8 cellular contexts compared by ENCODE assay signal in genomic region chr5:43483210-43484048, GRCh38. TPM values are rescaled to one million over a fixed set of nuclear protein-coding genes. Genes with fewer than 3 reads are reported as not detected.
DNase-seq lines count a peak whose midpoint lies in the region; TF ChIP-seq lines count a peak whose summit lies in the region.

Gene TMEM267 (minus strand): TSS chr5:43483865. CDS start chr5:43453969, 29,896 bp downstream.

- H3K27ac ChIP-seq in H9 (ENCODE audit: insufficient read length, low read depth, low read length) (peak within 1 kb of the TSS; percentile 65), neural progenitor cell (peak within 1 kb of the TSS; percentile 72)

- H3K18ac ChIP-seq in H9 (ENCODE audit: insufficient read length, low read depth, low read length) = peak within 1 kb of the TSS; percentile 91

- no peaks in the 10 kb centered on the region for H3K9me3 ChIP-seq in ES-I3 (ENCODE audit: control insufficient read depth, insufficient read depth, low read length)
- no peaks in the 10 kb centered on the region for H3K9me3 ChIP-seq in H9 (ENCODE audit: control insufficient read depth, low read depth, low read length)
- no peaks in the 10 kb centered on the region for H3K9me3 ChIP-seq in MG63
- H3K9me3 ChIP-seq in neural progenitor cell (ENCODE audit: low read depth) = no peaks in the 10 kb centered on the region

- no peak within 1 kb of the TSS for H4K91ac ChIP-seq in H9 (ENCODE audit: insufficient read length, low read depth, low read length)

- peaks cover 2% of the 10 kb centered on the region for H3K23me2 ChIP-seq in H9 (ENCODE audit: insufficient read length, low read depth, low read length, poor library complexity, severe bottlenecking)

- H3K4me3 ChIP-seq in MG63 (peak within 1 kb of the TSS; percentile 76), fibroblast of villous mesenchyme (ENCODE audit: low read depth, low read length) (peak within 1 kb of the TSS; percentile 85), neural progenitor cell (peak within 1 kb of the TSS; percentile 91)

- no peak within 1 kb of the TSS for H2BK20ac ChIP-seq in H9 (ENCODE audit: low read depth, low read length, poor library complexity, severe bottlenecking)

- H3K27me3 Mint-ChIP-seq in H9 (ENCODE audit: low read depth) = no peaks in the 10 kb centered on the region
- no peaks in the 10 kb centered on the region for H3K27me3 Mint-ChIP-seq in neural progenitor cell (ENCODE audit: insufficient read depth, low read depth)

- no peak for TF ChIP-seq CTCF in H9 (conservative IDR thresholded peaks at IDR 0.05)
- TF ChIP-seq CTCF in fibroblast of villous mesenchyme (IDR thresholded peaks at IDR 0.05; ENCODE audit: insufficient read depth, low read depth, low read length) = no peak
- no peak for TF ChIP-seq CTCF in neural progenitor cell (IDR thresholded peaks at IDR 0.05)

- H3T11ph ChIP-seq in H9 (ENCODE audit: low read length) = no peak within 1 kb of the TSS

- H2BK5ac ChIP-seq in H9 (ENCODE audit: insufficient read length, low read length) = no peak within 1 kb of the TSS

- DNase-seq in H9 (peak; percentile 89), MG63 (peak; percentile 97), SIG-M5 treated with dmso at 0.1 percent for 504 hours (lab: John Stamatoyannopoulos, UW; ENCODE audit: unreplicated experiment) (peak; percentile 92), activated gamma-delta T cell treated with Interleukin-2 at 50 U/mL for 16 hours (peak; percentile 82), fibroblast of villous mesenchyme (ENCODE audit: low read depth) (peak; percentile 93), neural progenitor cell (ENCODE audit: low spot score) (peak; percentile 96), stromal cell of bone marrow (ENCODE audit: low read depth) (peak; percentile 88)

- H3K27ac Mint-ChIP-seq in H9 = peak within 1 kb of the TSS; percentile 99 to 100 (median 99)
- H3K27ac Mint-ChIP-seq in neural progenitor cell = peak within 1 kb of the TSS; percentile 100

- no peak within 1 kb of the TSS; the same call in 1 of the 2 replicates for H3K4ac ChIP-seq in H9 (ENCODE audit: low read depth, low read length)

- peak within 1 kb of the TSS; percentile 95 for H3K14ac ChIP-seq in H9 (ENCODE audit: insufficient read depth, low read length)

- H3K23ac ChIP-seq in H9 (ENCODE audit: insufficient read length, low read depth, low read length) = no peak within 1 kb of the TSS

- H3K4me1 ChIP-seq in ES-I3 (ENCODE audit: insufficient read depth, low read length) (peaks cover 5% of the 10 kb centered on the region; the same call in 1 of the 2 replicates), H9 (ENCODE audit: insufficient read depth, low read length) (no peaks in the 10 kb centered on the region), neural progenitor cell (no peaks in the 10 kb centered on the region)

- peak within 1 kb of the TSS; percentile 83 for H3K9ac ChIP-seq in ES-I3 (ENCODE audit: low read depth, low read length)
- peak within 1 kb of the TSS; percentile 91 for H3K9ac ChIP-seq in H9 (ENCODE audit: extremely low read depth, insufficient read length, low read length)
- H3K9ac ChIP-seq in neural progenitor cell = peak within 1 kb of the TSS; percentile 69

- no peak within 1 kb of the TSS for H2BK12ac ChIP-seq in H9 (ENCODE audit: insufficient read length, low read depth, low read length)

- H2AFZ ChIP-seq in H9 (ENCODE audit: low read length) (no peak within 1 kb of the TSS), neural progenitor cell (replicated peaks) (peak within 1 kb of the TSS; percentile 93)

- WGBS in H9 (ENCODE audit: extremely low coverage, insufficient read length, low lambda C conversion rate) = no CpG with 5 or more reads among the region's 62 CpGs

- H4K8ac ChIP-seq in H9 (replicated peaks; ENCODE audit: insufficient read length, low read depth, low read length) = no peak within 1 kb of the TSS

- H3K4me1 Mint-ChIP-seq in H9 = peaks cover 14% of the 10 kb centered on the region in 2 experiments
- H3K4me1 Mint-ChIP-seq in neural progenitor cell = peaks cover 16% of the 10 kb centered on the region

- peak within 1 kb of the TSS; percentile 51 for H3K56ac ChIP-seq in H9 (ENCODE audit: insufficient read length, low read depth, low read length)

- no peaks in the 10 kb centered on the region for H4K20me1 ChIP-seq in H9 (ENCODE audit: control insufficient read depth, insufficient read depth, insufficient read length)
- no peaks in the 10 kb centered on the region for H4K20me1 ChIP-seq in neural progenitor cell (ENCODE audit: low read depth)

- no peak within 1 kb of the TSS for H2BK15ac ChIP-seq in H9 (ENCODE audit: low read depth, low read length)

- H3K79me1 ChIP-seq in H9 (ENCODE audit: insufficient read depth, low read depth, low read length, poor library complexity, severe bottlenecking) = no peaks in the 10 kb centered on the region

- H3K27me3 ChIP-seq in H9 (ENCODE audit: insufficient read depth, low read length) (no peaks in the 10 kb centered on the region), MG63 (no peaks in the 10 kb centered on the region), neural progenitor cell (no peaks in the 10 kb centered on the region)

- peak within 1 kb of the TSS; percentile 19 for H2BK120ac ChIP-seq in H9 (ENCODE audit: low read depth, low read length, poor library complexity, severe bottlenecking)

- H3K9me3 Mint-ChIP-seq in H9 (no peaks in the 10 kb centered on the region), neural progenitor cell (no peaks in the 10 kb centered on the region)

- H4K5ac ChIP-seq in H9 (ENCODE audit: insufficient read length, low read depth, low read length) = peak within 1 kb of the TSS; percentile 23

- H3K79me2 ChIP-seq in H9 (ENCODE audit: insufficient read depth, low read length) (no peaks in the 10 kb centered on the region), neural progenitor cell (ENCODE audit: low read depth) (peaks cover 33% of the 10 kb centered on the region)

- H3F3A ChIP-seq in neural progenitor cell (ENCODE audit: low read depth) = peaks cover 16% of the 10 kb centered on the region

- H3K4me3 Mint-ChIP-seq in H9 (peak within 1 kb of the TSS; percentile 97 to 98), neural progenitor cell (peak within 1 kb of the TSS; percentile 99)

- H3K36me3 ChIP-seq in ES-I3 (ENCODE audit: insufficient read depth, low read length) (no peaks in the 10 kb centered on the region), MG63 (peaks cover 11% of the 10 kb centered on the region), neural progenitor cell (no peaks in the 10 kb centered on the region)

- H3K36me3 Mint-ChIP-seq in H9 (ENCODE audit: insufficient read depth in 1 of 3, low read depth in 3 of 3) (peaks cover 0 to 9% (median 2%) of the 10 kb centered on the region in 3 experiments; a peak in 4 of 7 replicates), neural progenitor cell (peaks cover 1% of the 10 kb centered on the region)

- H3K4me2 ChIP-seq in H9 (ENCODE audit: insufficient read depth, insufficient read length, low read length) (peak within 1 kb of the TSS; percentile 85), neural progenitor cell (peak within 1 kb of the TSS; percentile 90)

- H2AK5ac ChIP-seq in H9 (ENCODE audit: insufficient read length, low read length) = no peak within 1 kb of the TSS

RNA-seq across cellular contexts. Expression of gene TMEM267, which starts in this region (rescaled TPM):
- total RNA-seq in H9 (2021) (3.1 and 5.1 TPM in 2 replicates), fibroblast of villous mesenchyme (13.2 and 21.2 TPM in 2 replicates), neural progenitor cell (ENCODE audit: low replicate concordance) (7.8 and 15.3 TPM in 2 replicates)
- 7.8 and 8.9 TPM in 2 replicates for total RNA-seq in MG63 (2014; rRNA removed; shearing (Covaris generic); ENCODE audit: low replicate concordance)

Comparison
In these comparisons a context has a peak if more than half of its experiments do, and no peak if none do; other contexts are left out.
1. Peak in every context shown above with its lines: DNase-seq, H3K4me3 ChIP-seq and H3K27ac ChIP-seq.